In genomic region chr14:71815110-71815509, GRCh38 we compare ENCODE assay signal across 19 cellular contexts.
"Had no signal": no experiment of that assay in that cellular context is flagged by ENCODE, and none has a peak within 500 bp of the region (broad histone marks: within the 10 kb centered on the region; RNA-seq: fewer than 3 reads in every experiment).

No MANE protein-coding gene starts in this region.

- H3K27me3 ChIP-seq: esophagus squamous epithelium, gastroesophageal sphincter, ovary had no signal

- H3K27ac Mint-ChIP-seq: progenitor cell of endocrine pancreas had no signal

- H3K4me3 Mint-ChIP-seq: naive thymus-derived CD8-positive, alpha-beta T cell; neural crest cell had no signal

- H3K4me3 ChIP-seq: esophagus squamous epithelium, gastroesophageal sphincter, mucosa of descending colon, ovary had no signal

- H3K36me3 ChIP-seq: esophagus squamous epithelium, gastroesophageal sphincter, ovary had no signal

- FAIRE-seq: small intestine had no signal

- H3K9me3 ChIP-seq: esophagus squamous epithelium, mucosa of descending colon, ovary had no signal

- H3K27ac ChIP-seq: esophagus squamous epithelium, gastroesophageal sphincter, ovary had no signal

- H3K4me1 Mint-ChIP-seq: naive thymus-derived CD8-positive, alpha-beta T cell had no signal

- ATAC-seq: gastroesophageal sphincter; left lobe of liver; mucosa of descending colon; naive thymus-derived CD8-positive, alpha-beta T cell; right cardiac atrium had no signal

- H3K27me3 Mint-ChIP-seq: progenitor cell of endocrine pancreas had no signal

- DNase-seq: dermis blood vessel endothelial cell; esophagus squamous epithelium; foreskin fibroblast; glutamatergic neuron; islet precursor cell; mammary epithelial cell; mucosa of descending colon; naive thymus-derived CD8-positive, alpha-beta T cell; nucleus accumbens; ovary; right cardiac atrium; small intestine; stimulated activated CD4-positive, alpha-beta T cell treated with anti-CD3 and anti-CD28 coated beads, Interleukin-12 subunit alpha, Interleukin-12 subunit beta, amount 100 ng/mL, for 4 hours; stimulated activated naive CD4-positive, alpha-beta T cell treated with Interleukin-2 at 50 U/mL for 16 hours; trophoblast cell had no signal

- H3K4me1 ChIP-seq: esophagus squamous epithelium, gastroesophageal sphincter had no signal
